Comparison of ENCODE assay signal across 21 cellular contexts in genomic region chr11:8059030-8059429, GRCh38. TPM values are rescaled to one million over a fixed set of nuclear protein-coding genes. Genes with fewer than 3 reads are reported as not detected.
DNase-seq lines count a peak whose midpoint lies in the region; ATAC-seq and TF ChIP-seq lines count a peak whose summit lies in the region.
"Had no signal": no experiment of that assay in that cellular context is flagged by ENCODE, and none has a peak within 500 bp of the region (broad histone marks: within the 10 kb centered on the region; RNA-seq: fewer than 3 reads in every experiment).

No MANE protein-coding gene starts in this region.

- H3K27ac ChIP-seq in trophoblast cell (ENCODE audit: low read depth, low read length) (no peak overlapping the region), vagina (peak overlapping the region; percentile 85)
- H3K27ac ChIP-seq: RWPE1 had no signal

- H4K12ac ChIP-seq in trophoblast cell (ENCODE audit: low read depth, low read length), result no peak overlapping the region

- H3K9ac ChIP-seq in trophoblast cell (ENCODE audit: low read length), result no peak overlapping the region

- no CpG with 5 or more reads among the region's 8 CpGs for WGBS in trophoblast cell (ENCODE audit: extremely low coverage, insufficient coverage, insufficient read length)

- H3K27me3 Mint-ChIP-seq in stimulated activated naive CD8-positive, alpha-beta T cell treated with anti-CD3 and anti-CD28 coated beads, Interleukin-15, amount 100 ng/mL, for 72 hours, result peaks cover 9% of the 10 kb centered on the region
- H3K27me3 Mint-ChIP-seq in glutamatergic neuron (ENCODE audit: unreplicated experiment), result peaks cover 6% of the 10 kb centered on the region

- H2BK5ac ChIP-seq in trophoblast cell (ENCODE audit: low read depth, low read length, poor library complexity), result no peak overlapping the region

- no peak for DNase-seq in stimulated activated naive CD8-positive, alpha-beta T cell treated with anti-CD3 and anti-CD28 coated beads, Interleukin-15, amount 100 ng/mL, for 72 hours
- DNase-seq in stimulated activated naive CD8-positive, alpha-beta T cell treated with anti-CD3 and anti-CD28 coated beads, Interleukin-15, Interleukin-2, amounts not matched to agents 100 U/mL and 50 U/mL, for 24 hours, result no peak
- DNase-seq in glutamatergic neuron (no peak), trophoblast cell (no peak), vagina (ENCODE audit: extremely low spot score in 2 of 2) (peak in 1 of 2 donors; percentile 86), foreskin melanocyte (no peak), NCI-H524 (lab: John Stamatoyannopoulos, UW) (no peak)
- DNase-seq: ACHN, C1 segment of cervical spinal cord, H7, KBM-7, NCI-H1105, NCI-H1694, NCI-H226, NCI-H524 treated with DMSO at 0.1 percent for 48 hours, PC-3, SIG-M5 had no signal

- H3K9me3 ChIP-seq in trophoblast cell (ENCODE audit: insufficient read depth, low read depth, low read length) (no peaks in the 10 kb centered on the region), vagina (no peaks in the 10 kb centered on the region)

- H3K23ac ChIP-seq in trophoblast cell (ENCODE audit: low read length), result no peak overlapping the region

- H3K18ac ChIP-seq in trophoblast cell (ENCODE audit: low read length), result no peak overlapping the region

- no peak for ATAC-seq in stimulated activated naive CD8-positive, alpha-beta T cell treated with anti-CD3 and anti-CD28 coated beads, Interleukin-15, amount 100 ng/mL, for 72 hours
- no peak for ATAC-seq in stimulated activated naive CD8-positive, alpha-beta T cell treated with anti-CD3 and anti-CD28 coated beads, Interleukin-15, Interleukin-2, amounts not matched to agents 100 U/mL and 50 U/mL, for 24 hours
- ATAC-seq in HG03045 (IDR thresholded peaks at IDR 0.05; ENCODE audit: unreplicated experiment), result no peak
- ATAC-seq: PC-3, SK-N-SH treated with all-trans-retinoic acid at 6 μM for 48 hours had no signal

- TF ChIP-seq CTCF in glutamatergic neuron (IDR thresholded peaks at IDR 0.05; ENCODE audit: partially characterized antibody, unreplicated experiment) (no peak), vagina (IDR thresholded peaks at IDR 0.05) (no peak)

- H3K27me3 ChIP-seq in trophoblast cell (ENCODE audit: insufficient read depth, low read length) (no peaks in the 10 kb centered on the region), vagina (no peaks in the 10 kb centered on the region)

- H3K79me1 ChIP-seq in trophoblast cell (ENCODE audit: low read length), result no peaks in the 10 kb centered on the region

- H3K4me1 Mint-ChIP-seq in stimulated activated naive CD8-positive, alpha-beta T cell treated with anti-CD3 and anti-CD28 coated beads, Interleukin-15, amount 100 ng/mL, for 72 hours, result peaks cover 11% of the 10 kb centered on the region
- H3K4me1 Mint-ChIP-seq in glutamatergic neuron (ENCODE audit: low read depth, unreplicated experiment), result peaks cover 7% of the 10 kb centered on the region

- no peak overlapping the region for H3K4me3 Mint-ChIP-seq in stimulated activated naive CD8-positive, alpha-beta T cell treated with anti-CD3 and anti-CD28 coated beads, Interleukin-15, amount 100 ng/mL, for 72 hours
- H3K4me3 Mint-ChIP-seq in glutamatergic neuron (ENCODE audit: unreplicated experiment), result no peak overlapping the region
- H3K4me3 Mint-ChIP-seq: CD8-positive, alpha-beta memory T cell had no signal

- H3K4ac ChIP-seq in trophoblast cell (ENCODE audit: low read depth, low read length), result no peak overlapping the region

- peak overlapping the region; percentile 43 for H3K4me3 ChIP-seq in trophoblast cell (ENCODE audit: low read depth, low read length)
- H3K4me3 ChIP-seq in vagina, result no peak overlapping the region

- no peak overlapping the region for H2BK12ac ChIP-seq in trophoblast cell (ENCODE audit: low read length)

- H3K27ac Mint-ChIP-seq in stimulated activated naive CD8-positive, alpha-beta T cell treated with anti-CD3 and anti-CD28 coated beads, Interleukin-15, amount 100 ng/mL, for 72 hours, result peak overlapping the region; percentile 47 to 74
- peak overlapping the region; percentile 26 for H3K27ac Mint-ChIP-seq in glutamatergic neuron (ENCODE audit: unreplicated experiment)
- H3K27ac Mint-ChIP-seq: CD8-positive, alpha-beta memory T cell had no signal

- H2BK120ac ChIP-seq in trophoblast cell (ENCODE audit: insufficient read depth, low read length, poor library complexity), result no peak overlapping the region

- H3K4me1 ChIP-seq in trophoblast cell (ENCODE audit: control insufficient read depth in 1 of 2, insufficient read depth in 2 of 2, low read length in 2 of 2), result no peaks in the 10 kb centered on the region
- H3K4me1 ChIP-seq in vagina, result peaks cover 68% of the 10 kb centered on the region

- intact Hi-C loops in vagina (cut with DNase I), result no loop called here

- no peak overlapping the region for H3K4me2 ChIP-seq in trophoblast cell (ENCODE audit: low read length)

- no peak overlapping the region for H4K91ac ChIP-seq in trophoblast cell (ENCODE audit: low read depth, low read length)

- H3K14ac ChIP-seq in trophoblast cell (ENCODE audit: low read length), result no peak overlapping the region

- H3K36me3 ChIP-seq in trophoblast cell (ENCODE audit: control insufficient read depth in 1 of 2, insufficient read depth in 2 of 2, low read length in 2 of 2), result no peaks in the 10 kb centered on the region
- H3K36me3 ChIP-seq in vagina, result no peaks in the 10 kb centered on the region

- H4K8ac ChIP-seq in trophoblast cell (ENCODE audit: low read depth, low read length), result no peak overlapping the region

- no peak for TF ChIP-seq POLR2A in vagina (IDR thresholded peaks at IDR 0.05)

- H2AK5ac ChIP-seq in trophoblast cell (ENCODE audit: low read length), result no peak overlapping the region

- no peaks in the 10 kb centered on the region for H3K9me3 Mint-ChIP-seq in stimulated activated naive CD8-positive, alpha-beta T cell treated with anti-CD3 and anti-CD28 coated beads, Interleukin-15, amount 100 ng/mL, for 72 hours
- H3K9me3 Mint-ChIP-seq in glutamatergic neuron (ENCODE audit: unreplicated experiment), result no peaks in the 10 kb centered on the region
- H3K9me3 Mint-ChIP-seq: CD8-positive, alpha-beta memory T cell had no signal

- H3K36me3 Mint-ChIP-seq in glutamatergic neuron (ENCODE audit: unreplicated experiment), result no peaks in the 10 kb centered on the region
- H3K36me3 Mint-ChIP-seq: CD8-positive, alpha-beta memory T cell had no signal

- H2AFZ ChIP-seq in trophoblast cell (ENCODE audit: insufficient read depth, low read length, poor library complexity), result no peak overlapping the region

- no peaks in the 10 kb centered on the region for H3K79me2 ChIP-seq in trophoblast cell (ENCODE audit: control insufficient read depth, insufficient read depth, low read length, poor library complexity)

RNA-seq across cellular contexts. Expression of gene TUB, which starts 22.0 kb away (rescaled TPM):
- total RNA-seq in glutamatergic neuron (ENCODE audit: unreplicated experiment) (2.8 TPM), vagina (13.5 TPM)
- 5.3 and 5.7 TPM in 2 replicates for polyA plus RNA-seq in trophoblast cell (2013)
- polyA plus RNA-seq: CD8-positive, alpha-beta memory T cell had no signal
